8 cellular contexts compared by ENCODE assay signal in the genomic region with DNA sequence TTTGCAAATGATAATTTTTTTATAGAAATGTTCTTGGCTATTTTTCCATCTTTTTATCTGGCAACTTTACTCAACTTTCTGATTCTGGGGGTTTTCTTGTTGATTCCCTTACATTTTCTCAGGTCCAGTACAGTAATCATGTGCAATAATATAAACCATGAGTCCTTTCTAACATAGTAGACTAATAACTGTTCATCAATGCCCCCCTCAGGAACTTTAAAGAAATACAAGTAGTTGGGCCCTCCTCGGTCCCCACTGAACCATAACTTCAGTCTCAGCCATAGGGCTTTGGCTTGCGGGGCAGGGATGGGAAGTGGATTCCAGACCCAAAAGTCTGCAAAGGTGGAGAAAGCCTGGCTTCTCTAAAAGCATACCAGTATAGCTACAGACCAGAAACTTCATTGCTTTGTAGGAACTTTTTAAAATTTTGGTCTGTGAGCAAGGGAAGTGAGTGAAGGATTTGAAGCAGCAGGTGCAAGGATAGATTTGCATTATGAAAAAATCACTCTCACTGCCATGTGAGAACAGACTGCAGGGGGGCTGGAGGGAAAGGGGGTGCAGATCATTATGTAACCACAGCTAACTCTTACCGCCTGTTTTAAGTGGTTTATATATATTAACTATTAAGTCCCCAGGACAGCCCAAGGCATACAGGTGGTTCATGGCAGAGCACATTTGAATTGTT. TPM values are rescaled to one million over a fixed set of nuclear protein-coding genes. Genes with fewer than 3 reads are reported as not detected.
DNase-seq lines count a peak whose midpoint lies in the region; ATAC-seq and TF ChIP-seq lines count a peak whose summit lies in the region.

No MANE protein-coding gene starts in this region.

- H3K27ac ChIP-seq in mesenchymal stem cell (ENCODE audit: low read length, poor library complexity, severe bottlenecking), result no peak overlapping the region

- H3K18ac ChIP-seq in mesenchymal stem cell (ENCODE audit: low read depth in 1 of 2, low read length in 2 of 2), result no peak overlapping the region

- no peak overlapping the region for H3K23ac ChIP-seq in mesenchymal stem cell (ENCODE audit: low read length in 2 of 2)

- H3K27ac Mint-ChIP-seq in brain, result peak overlapping the region in 4 of 5 experiments; percentile 41 to 77 (median 56)

- H3K36me3 Mint-ChIP-seq in brain, result no peaks in the 10 kb centered on the region

- no peak for ATAC-seq in HG03039 (IDR thresholded peaks at IDR 0.05; ENCODE audit: unreplicated experiment)
- ATAC-seq in GM18858 (IDR thresholded peaks at IDR 0.05; ENCODE audit: unreplicated experiment), result no peak

- H2BK15ac ChIP-seq in mesenchymal stem cell (ENCODE audit: low read depth, poor library complexity, severe bottlenecking), result no peak overlapping the region

- H3K4me2 ChIP-seq in mesenchymal stem cell (ENCODE audit: low read length, poor library complexity, severe bottlenecking), result no peak overlapping the region

- no peaks in the 10 kb centered on the region for H3K79me1 ChIP-seq in mesenchymal stem cell (replicated peaks; ENCODE audit: low read length, poor library complexity, severe bottlenecking)

- no peak overlapping the region for H2AK5ac ChIP-seq in mesenchymal stem cell (ENCODE audit: low read length, severe bottlenecking)

- H3K4me1 Mint-ChIP-seq in brain, result peaks cover 68% of the 10 kb centered on the region

- no peak overlapping the region for H2BK120ac ChIP-seq in mesenchymal stem cell (ENCODE audit: low read depth, low read length)

- H3K36me3 ChIP-seq in mesenchymal stem cell (ENCODE audit: control insufficient read depth in 1 of 2, insufficient read depth in 2 of 2, low read depth in 1 of 2, low read length in 2 of 2), result no peaks in the 10 kb centered on the region

- no peaks in the 10 kb centered on the region for H3K9me3 ChIP-seq in mesenchymal stem cell (ENCODE audit: control insufficient read depth, low read length)

- H3K4me3 ChIP-seq in mesenchymal stem cell (ENCODE audit: insufficient read depth in 1 of 2, low read depth in 1 of 2, low read length in 2 of 2), result no peak overlapping the region

- H3K27me3 Mint-ChIP-seq in brain, result peaks cover 43% of the 10 kb centered on the region

- WGBS in mesenchymal stem cell, result 64% methylated on average over 1 of the region's 3 CpGs

- no peak overlapping the region for H2BK12ac ChIP-seq in mesenchymal stem cell (ENCODE audit: low read length in 2 of 2)

- H3K14ac ChIP-seq in mesenchymal stem cell (ENCODE audit: low read length in 2 of 2), result no peak overlapping the region

- no peak overlapping the region for H4K8ac ChIP-seq in mesenchymal stem cell (ENCODE audit: low read length)

- no peak overlapping the region for H4K91ac ChIP-seq in mesenchymal stem cell (ENCODE audit: low read length)

- H3K27me3 ChIP-seq in mesenchymal stem cell (ENCODE audit: control insufficient read depth in 1 of 2, insufficient read depth in 1 of 2, low read length in 2 of 2), result peaks cover 21 to 52% of the 10 kb centered on the region in 2 experiments

- H3K4ac ChIP-seq in mesenchymal stem cell (ENCODE audit: low read depth in 1 of 2, low read length in 2 of 2), result no peak overlapping the region

- peak overlapping the region; percentile 57 for H3K9ac ChIP-seq in mesenchymal stem cell (ENCODE audit: low read length)

- H2AFZ ChIP-seq in mesenchymal stem cell (ENCODE audit: low read depth, low read length), result no peak overlapping the region

- peak; percentile 5 for DNase-seq in activated T-cell treated with anti-CD3 and anti-CD28 coated beads, Interleukin-2, amount 50 U/mL, for 1 hour
- no peak for DNase-seq in activated T-cell treated with anti-CD3 and anti-CD28 coated beads, Interleukin-2, amount 50 U/mL, for 48 hours
- peak; percentile 11 for DNase-seq in LoVo (ENCODE audit: low spot score)
- peak; percentile 46 for DNase-seq in mesenchymal stem cell
- no peak for DNase-seq in putamen (ENCODE audit: low spot score)

- H3K4me1 ChIP-seq in mesenchymal stem cell (ENCODE audit: control insufficient read depth, insufficient read depth, low read depth, low read length), result peaks cover 12% of the 10 kb centered on the region

- H3K4me3 Mint-ChIP-seq in brain, result peak overlapping the region in 2 of 5 experiments; percentile 1 to 39

- H3K9me3 Mint-ChIP-seq in brain, result peaks cover 0 to 6% (median 0%) of the 10 kb centered on the region in 5 experiments

- TF ChIP-seq CTCF in brain (conservative IDR thresholded peaks at IDR 0.05), result peak; percentile 57 to 65

- H2BK5ac ChIP-seq in mesenchymal stem cell (ENCODE audit: low read depth, low read length, poor library complexity, severe bottlenecking), result no peak overlapping the region

RNA-seq across cellular contexts. Expression of gene TUB, which starts 10.5 kb away (rescaled TPM):
- 4.8 TPM for polyA plus RNA-seq in brain (ENCODE audit: insufficient read depth, low read depth, low replicate concordance)
- polyA plus RNA-seq in mesenchymal stem cell (2013, experiment 1 of 2), result 1.9 TPM
- 1.9 TPM for polyA plus RNA-seq in mesenchymal stem cell (2013, experiment 2 of 2)

Comparison
In these comparisons a context has a peak if more than half of its experiments do, and no peak if none do; other contexts are left out.
1. DNase-seq: peak in activated T-cell treated with anti-CD3 and anti-CD28 coated beads, Interleukin-2, amount 50 U/mL, for 1 hour (single experiment), LoVo (single experiment) and mesenchymal stem cell (single experiment); none in activated T-cell treated with anti-CD3 and anti-CD28 coated beads, Interleukin-2, amount 50 U/mL, for 48 hours (0 of 2) and putamen (single experiment).